Comparison of ENCODE assay signal across 13 cellular contexts in the genomic region with DNA sequence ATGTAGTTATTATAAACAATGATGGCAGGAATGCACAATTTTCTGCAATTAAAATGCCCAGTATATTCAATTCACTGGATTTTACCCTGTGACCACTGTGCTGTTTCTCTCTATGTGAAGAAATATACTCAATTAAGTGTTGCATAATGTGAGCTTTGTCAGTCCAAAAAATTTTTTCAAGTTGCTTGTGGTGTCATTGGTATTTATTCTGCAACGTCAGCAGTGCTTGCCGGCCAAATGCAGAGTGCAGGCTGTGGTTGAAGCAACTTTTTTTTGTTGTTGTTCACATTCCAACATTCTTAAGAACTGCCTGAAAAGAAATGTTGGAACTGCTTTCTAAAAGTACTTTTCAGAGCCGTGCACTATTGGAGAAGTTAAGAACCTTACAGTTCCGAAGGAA.
DNase-seq lines count a peak whose midpoint lies in the region; ATAC-seq, FAIRE-seq and TF ChIP-seq lines count a peak whose summit lies in the region.
"Had no signal": no experiment of that assay in that cellular context is flagged by ENCODE, and none has a peak within 500 bp of the region (broad histone marks: within the 10 kb centered on the region; RNA-seq: fewer than 3 reads in every experiment).

No MANE protein-coding gene starts in this region.

- POLR2A ChIA-PET in activated CD4-positive, alpha-beta T cell treated with anti-CD3 and anti-CD28 coated beads, Interleukin-2, amount 10 ng/mL, durations not matched to agents 7 days and 5 days (lab: Charles Lee): no interaction called here

- H3K4me3 ChIP-seq in fibroblast of villous mesenchyme (ENCODE audit: low read depth, low read length): no peak overlapping the region
- H3K4me3 ChIP-seq in neural progenitor cell: no peak overlapping the region
- H3K4me3 ChIP-seq: SJCRH30, skin epidermis had no signal

- peak; percentile 8 for DNase-seq in activated CD4-positive, alpha-beta T cell treated with anti-CD3 and anti-CD28 coated beads, Interleukin-2, amount 10 ng/mL, durations not matched to agents 24 days and 14 days
- DNase-seq in activated CD4-positive, alpha-beta T cell treated with anti-CD3 and anti-CD28 coated beads, Interleukin-2, amount 10 ng/mL, durations not matched to agents 7 days and 5 days: no peak
- DNase-seq in fibroblast of villous mesenchyme (ENCODE audit: low read depth) (peak; percentile 90), neural progenitor cell (ENCODE audit: low spot score) (peak; percentile 40), GM19239 (ENCODE audit: insufficient read length, low spot score) (no peak)
- no peak for DNase-seq in activated naive CD4-positive, alpha-beta T cell treated with anti-CD3 and anti-CD28 coated beads for 36 hours
- DNase-seq in stimulated activated naive CD8-positive, alpha-beta T cell treated with anti-CD3 and anti-CD28 coated beads, Interleukin-15, amount 100 ng/mL, for 72 hours: no peak
- DNase-seq: activated CD8-positive, alpha-beta memory T cell treated with anti-CD3 and anti-CD28 coated beads for 24 hours; NCI-H187; SJCRH30 had no signal

- no peak overlapping the region for H3K27ac ChIP-seq in neural progenitor cell
- H3K27ac ChIP-seq: SJCRH30 had no signal

- H4K20me1 ChIP-seq in neural progenitor cell (ENCODE audit: low read depth): no peaks in the 10 kb centered on the region

- no peaks in the 10 kb centered on the region for H3K27me3 ChIP-seq in neural progenitor cell
- H3K27me3 ChIP-seq: SJCRH30 had no signal

- no peaks in the 10 kb centered on the region for H3K36me3 Mint-ChIP-seq in activated CD4-positive, alpha-beta T cell treated with anti-CD3 and anti-CD28 coated beads, Interleukin-2, amount 10 ng/mL, durations not matched to agents 24 days and 14 days (ENCODE audit: low read depth)
- no peaks in the 10 kb centered on the region for H3K36me3 Mint-ChIP-seq in activated CD4-positive, alpha-beta T cell treated with anti-CD3 and anti-CD28 coated beads, Interleukin-2, amount 10 ng/mL, durations not matched to agents 7 days and 5 days (ENCODE audit: low read depth)
- H3K36me3 Mint-ChIP-seq in neural progenitor cell: no peaks in the 10 kb centered on the region
- H3K36me3 Mint-ChIP-seq in activated naive CD4-positive, alpha-beta T cell treated with anti-CD3 and anti-CD28 coated beads for 36 hours (ENCODE audit: low read depth): no peaks in the 10 kb centered on the region

- ATAC-seq in GM19397 (IDR thresholded peaks at IDR 0.05; ENCODE audit: unreplicated experiment): no peak
- ATAC-seq in stimulated activated naive CD8-positive, alpha-beta T cell treated with anti-CD3 and anti-CD28 coated beads, Interleukin-15, amount 100 ng/mL, for 72 hours: no peak

- H2AFZ ChIP-seq in neural progenitor cell (replicated peaks): no peak overlapping the region

- no peaks in the 10 kb centered on the region for H3K27me3 Mint-ChIP-seq in activated CD4-positive, alpha-beta T cell treated with anti-CD3 and anti-CD28 coated beads, Interleukin-2, amount 10 ng/mL, durations not matched to agents 24 days and 14 days
- no peaks in the 10 kb centered on the region for H3K27me3 Mint-ChIP-seq in activated CD4-positive, alpha-beta T cell treated with anti-CD3 and anti-CD28 coated beads, Interleukin-2, amount 10 ng/mL, durations not matched to agents 7 days and 5 days
- no peaks in the 10 kb centered on the region for H3K27me3 Mint-ChIP-seq in neural progenitor cell (ENCODE audit: insufficient read depth, low read depth)
- no peaks in the 10 kb centered on the region for H3K27me3 Mint-ChIP-seq in activated naive CD4-positive, alpha-beta T cell treated with anti-CD3 and anti-CD28 coated beads for 36 hours (ENCODE audit: low read depth)
- no peaks in the 10 kb centered on the region for H3K27me3 Mint-ChIP-seq in stimulated activated naive CD8-positive, alpha-beta T cell treated with anti-CD3 and anti-CD28 coated beads, Interleukin-15, amount 100 ng/mL, for 72 hours
- H3K27me3 Mint-ChIP-seq: stimulated activated naive CD8-positive, alpha-beta T cell treated with anti-CD3 and anti-CD28 coated beads, Interleukin-15, Interleukin-2, amounts not matched to agents 100 ng/mL and 50 ng/mL, for 24 hours had no signal

- peaks cover 41% of the 10 kb centered on the region for H3K4me1 ChIP-seq in neural progenitor cell
- H3K4me1 ChIP-seq: SJCRH30 had no signal

- H3K4me1 Mint-ChIP-seq in activated CD4-positive, alpha-beta T cell treated with anti-CD3 and anti-CD28 coated beads, Interleukin-2, amount 10 ng/mL, durations not matched to agents 24 days and 14 days: no peaks in the 10 kb centered on the region
- no peaks in the 10 kb centered on the region for H3K4me1 Mint-ChIP-seq in activated CD4-positive, alpha-beta T cell treated with anti-CD3 and anti-CD28 coated beads, Interleukin-2, amount 10 ng/mL, durations not matched to agents 7 days and 5 days
- H3K4me1 Mint-ChIP-seq in neural progenitor cell: peaks cover 56% of the 10 kb centered on the region
- no peaks in the 10 kb centered on the region for H3K4me1 Mint-ChIP-seq in activated naive CD4-positive, alpha-beta T cell treated with anti-CD3 and anti-CD28 coated beads for 36 hours (ENCODE audit: low read depth)
- H3K4me1 Mint-ChIP-seq in stimulated activated naive CD8-positive, alpha-beta T cell treated with anti-CD3 and anti-CD28 coated beads, Interleukin-15, amount 100 ng/mL, for 72 hours: no peaks in the 10 kb centered on the region

- intact Hi-C loops in activated CD4-positive, alpha-beta T cell treated with anti-CD3 and anti-CD28 coated beads, Interleukin-2, amount 10 ng/mL, durations not matched to agents 24 days and 14 days (cut with micrococcal nuclease): no loop called here
- intact Hi-C loops in activated naive CD4-positive, alpha-beta T cell treated with anti-CD3 and anti-CD28 coated beads for 36 hours (cut with micrococcal nuclease): no loop called here

- H3K9ac ChIP-seq in neural progenitor cell: no peak overlapping the region

- no peak for TF ChIP-seq CTCF in fibroblast of villous mesenchyme (IDR thresholded peaks at IDR 0.05; ENCODE audit: insufficient read depth, low read depth, low read length)
- no peak for TF ChIP-seq CTCF in neural progenitor cell (IDR thresholded peaks at IDR 0.05)

- no peaks in the 10 kb centered on the region for H3K9me3 ChIP-seq in neural progenitor cell (ENCODE audit: low read depth)
- H3K9me3 ChIP-seq: SJCRH30 had no signal

- H3F3A ChIP-seq in neural progenitor cell (ENCODE audit: low read depth): no peaks in the 10 kb centered on the region

- H3K27ac Mint-ChIP-seq in activated CD4-positive, alpha-beta T cell treated with anti-CD3 and anti-CD28 coated beads, Interleukin-2, amount 10 ng/mL, durations not matched to agents 24 days and 14 days: no peak overlapping the region
- no peak overlapping the region for H3K27ac Mint-ChIP-seq in activated CD4-positive, alpha-beta T cell treated with anti-CD3 and anti-CD28 coated beads, Interleukin-2, amount 10 ng/mL, durations not matched to agents 7 days and 5 days
- H3K27ac Mint-ChIP-seq in neural progenitor cell: no peak overlapping the region
- H3K27ac Mint-ChIP-seq in activated naive CD4-positive, alpha-beta T cell treated with anti-CD3 and anti-CD28 coated beads for 36 hours: no peak overlapping the region
- H3K27ac Mint-ChIP-seq in stimulated activated naive CD8-positive, alpha-beta T cell treated with anti-CD3 and anti-CD28 coated beads, Interleukin-15, amount 100 ng/mL, for 72 hours: no peak overlapping the region
- H3K27ac Mint-ChIP-seq: stimulated activated naive CD8-positive, alpha-beta T cell treated with anti-CD3 and anti-CD28 coated beads, Interleukin-15, Interleukin-2, amounts not matched to agents 100 ng/mL and 50 ng/mL, for 24 hours had no signal

- H3K36me3 ChIP-seq in neural progenitor cell: no peaks in the 10 kb centered on the region
- H3K36me3 ChIP-seq: SJCRH30 had no signal

- H3K4me2 ChIP-seq in neural progenitor cell: no peak overlapping the region

- no peak overlapping the region for H3K4me3 Mint-ChIP-seq in activated CD4-positive, alpha-beta T cell treated with anti-CD3 and anti-CD28 coated beads, Interleukin-2, amount 10 ng/mL, durations not matched to agents 24 days and 14 days
- H3K4me3 Mint-ChIP-seq in activated CD4-positive, alpha-beta T cell treated with anti-CD3 and anti-CD28 coated beads, Interleukin-2, amount 10 ng/mL, durations not matched to agents 7 days and 5 days: no peak overlapping the region
- no peak overlapping the region for H3K4me3 Mint-ChIP-seq in neural progenitor cell
- H3K4me3 Mint-ChIP-seq in activated naive CD4-positive, alpha-beta T cell treated with anti-CD3 and anti-CD28 coated beads for 36 hours: no peak overlapping the region
- no peak overlapping the region for H3K4me3 Mint-ChIP-seq in stimulated activated naive CD8-positive, alpha-beta T cell treated with anti-CD3 and anti-CD28 coated beads, Interleukin-15, amount 100 ng/mL, for 72 hours
- H3K4me3 Mint-ChIP-seq: stimulated activated naive CD8-positive, alpha-beta T cell treated with anti-CD3 and anti-CD28 coated beads, Interleukin-15, Interleukin-2, amounts not matched to agents 100 ng/mL and 50 ng/mL, for 24 hours had no signal

- no peaks in the 10 kb centered on the region for H3K9me3 Mint-ChIP-seq in activated CD4-positive, alpha-beta T cell treated with anti-CD3 and anti-CD28 coated beads, Interleukin-2, amount 10 ng/mL, durations not matched to agents 24 days and 14 days
- H3K9me3 Mint-ChIP-seq in activated CD4-positive, alpha-beta T cell treated with anti-CD3 and anti-CD28 coated beads, Interleukin-2, amount 10 ng/mL, durations not matched to agents 7 days and 5 days: no peaks in the 10 kb centered on the region
- no peaks in the 10 kb centered on the region for H3K9me3 Mint-ChIP-seq in neural progenitor cell
- H3K9me3 Mint-ChIP-seq in activated naive CD4-positive, alpha-beta T cell treated with anti-CD3 and anti-CD28 coated beads for 36 hours: no peaks in the 10 kb centered on the region
- peaks cover 0 to 3% of the 10 kb centered on the region in 2 donors for H3K9me3 Mint-ChIP-seq in stimulated activated naive CD8-positive, alpha-beta T cell treated with anti-CD3 and anti-CD28 coated beads, Interleukin-15, amount 100 ng/mL, for 72 hours
- H3K9me3 Mint-ChIP-seq: stimulated activated naive CD8-positive, alpha-beta T cell treated with anti-CD3 and anti-CD28 coated beads, Interleukin-15, Interleukin-2, amounts not matched to agents 100 ng/mL and 50 ng/mL, for 24 hours had no signal

- H3K79me2 ChIP-seq in neural progenitor cell (ENCODE audit: low read depth): no peaks in the 10 kb centered on the region

- no peak for FAIRE-seq in GM19239 (lab: Jason Lieb, UNC)

- CTCF ChIA-PET in activated CD4-positive, alpha-beta T cell treated with anti-CD3 and anti-CD28 coated beads, Interleukin-2, amount 10 ng/mL, durations not matched to agents 7 days and 5 days (lab: Charles Lee): no interaction called here
- CTCF ChIA-PET in activated naive CD4-positive, alpha-beta T cell treated with anti-CD3 and anti-CD28 coated beads for 36 hours (lab: Charles Lee): no interaction called here

Comparison
In these comparisons a context has a peak if more than half of its experiments do, and no peak if none do; other contexts are left out.
1. DNase-seq: peak in activated CD4-positive, alpha-beta T cell treated with anti-CD3 and anti-CD28 coated beads, Interleukin-2, amount 10 ng/mL, durations not matched to agents 24 days and 14 days (single experiment), fibroblast of villous mesenchyme (single experiment) and neural progenitor cell (single experiment); none in activated CD4-positive, alpha-beta T cell treated with anti-CD3 and anti-CD28 coated beads, Interleukin-2, amount 10 ng/mL, durations not matched to agents 7 days and 5 days (single experiment), GM19239 (single experiment), activated naive CD4-positive, alpha-beta T cell treated with anti-CD3 and anti-CD28 coated beads for 36 hours (single experiment) and stimulated activated naive CD8-positive, alpha-beta T cell treated with anti-CD3 and anti-CD28 coated beads, Interleukin-15, amount 100 ng/mL, for 72 hours (0 of 2).